ENCODE assay signal across 1 cellular context in the genomic region with DNA sequence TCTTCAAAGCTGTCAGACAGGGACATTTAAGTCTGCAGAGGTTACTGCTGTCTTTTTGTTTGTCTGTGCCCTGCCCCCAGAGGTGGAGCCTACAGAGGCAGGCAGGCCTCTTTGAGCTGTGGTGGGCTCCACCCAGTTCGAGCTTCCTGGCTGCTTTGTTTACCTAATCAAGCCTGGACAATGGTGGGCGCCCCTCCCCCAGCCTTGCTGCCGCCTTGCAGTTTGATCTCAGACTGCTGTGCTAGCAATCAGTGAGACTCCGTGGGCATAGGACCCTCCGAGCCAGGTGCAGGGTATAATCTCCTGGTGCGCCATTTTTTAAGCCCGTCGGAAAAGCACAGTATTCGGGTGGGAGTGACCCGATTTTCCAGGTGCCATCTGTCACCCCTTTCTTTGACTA. TPM values are rescaled to one million over a fixed set of nuclear protein-coding genes. Genes with fewer than 3 reads are reported as not detected.
"Had no signal": no experiment of that assay in that cellular context is flagged by ENCODE, and none has a peak within 500 bp of the region (broad histone marks: within the 10 kb centered on the region; RNA-seq: fewer than 3 reads in every experiment).

No MANE protein-coding gene starts in this region.

RNA-seq across cellular contexts. Expression of a gene that starts 35.2 kb away (rescaled TPM):
- total RNA-seq: PC-3 had no signal
